Comparison of ENCODE assay signal across 28 cellular contexts in the genomic region with DNA sequence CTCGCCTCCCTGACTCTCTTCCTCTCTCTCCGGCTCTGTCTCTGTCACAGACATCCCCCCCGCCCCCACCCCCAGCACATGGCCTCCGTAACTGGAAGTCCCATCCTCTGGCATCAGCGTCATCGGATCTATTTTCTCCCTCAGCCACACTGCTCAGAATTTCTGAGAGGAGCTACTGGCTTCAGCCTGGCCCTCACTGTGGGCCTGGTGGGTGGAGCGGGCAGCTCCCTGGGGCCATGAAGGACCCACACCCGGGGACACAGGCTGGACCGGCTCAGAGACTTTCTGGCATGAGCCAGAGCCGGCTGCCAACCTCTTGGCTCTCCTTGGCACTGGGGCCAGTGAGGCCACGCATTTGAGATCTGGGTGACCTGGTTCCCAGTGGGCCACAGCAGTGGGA.
"Had no signal": no experiment of that assay in that cellular context is flagged by ENCODE, and none has a peak within 500 bp of the region (broad histone marks: within the 10 kb centered on the region; RNA-seq: fewer than 3 reads in every experiment).

No MANE protein-coding gene starts in this region.

- H3K36me3 ChIP-seq: colonic mucosa, left lung, vagina had no signal

- H3K36me3 Mint-ChIP-seq: activated CD8-positive, alpha-beta memory T cell treated with anti-CD3 and anti-CD28 coated beads, Interleukin-2, amount 10 ng/mL, durations not matched to agents 7 days and 5 days; activated naive CD4-positive, alpha-beta T cell treated with anti-CD3 and anti-CD28 coated beads, Interleukin-2, amount 50 U/mL, for 72 hours; stimulated activated memory B cell treated with anti-CD40 and anti-IgM and Interleukin-4, amounts not matched to agents 10 μg/mL and 1 μg/mL and 100 μg/mL, for 72 hours; type B pancreatic cell had no signal

- H3K9me3 Mint-ChIP-seq: activated T-cell treated with anti-CD3 and anti-CD28 coated beads, Interleukin-2, amount 50 U/mL, for 72 hours; T-helper 2 cell treated with Interferon-gamma antibody and Interleukin-4, amounts not matched to agents 5 μg/mL and 100 μg/mL, for 36 hours had no signal

- H3K4me1 Mint-ChIP-seq: activated B cell treated with CpG ODN at 0.5 μM for 24 hours; activated CD8-positive, alpha-beta memory T cell treated with anti-CD3 and anti-CD28 coated beads, Interleukin-2, amount 10 ng/mL, durations not matched to agents 7 days and 5 days; naive B cell; stimulated activated memory B cell treated with anti-CD40 and anti-IgM and Interleukin-4, amounts not matched to agents 10 μg/mL and 1 μg/mL and 100 μg/mL, for 72 hours; stimulated activated naive CD8-positive, alpha-beta T cell treated with anti-CD3 and anti-CD28 coated beads, Interleukin-15, amount 100 ng/mL, for 72 hours had no signal

- H3K27me3 ChIP-seq: colonic mucosa, vagina had no signal

- ATAC-seq: activated CD8-positive, alpha-beta memory T cell treated with anti-CD3 and anti-CD28 coated beads, Interleukin-2, amount 10 ng/mL, durations not matched to agents 7 days and 5 days; activated CD8-positive, alpha-beta T cell treated with anti-CD3 and anti-CD28 coated beads, Interleukin-2, amount 10 ng/mL, durations not matched to agents 7 days and 5 days; activated naive CD4-positive, alpha-beta T cell treated with anti-CD3 and anti-CD28 coated beads, Interleukin-2, amount 50 U/mL, for 72 hours; activated T-cell treated with anti-CD3 and anti-CD28 coated beads, Interleukin-2, amount 50 U/mL, for 72 hours; left lung; sciatic nerve; stimulated activated naive CD8-positive, alpha-beta T cell treated with anti-CD3 and anti-CD28 coated beads, Interleukin-15, amount 100 ng/mL, for 72 hours had no signal

- H3K27ac Mint-ChIP-seq: activated B cell treated with CpG ODN at 0.5 μM for 24 hours; activated CD8-positive, alpha-beta memory T cell treated with anti-CD3 and anti-CD28 coated beads, Interleukin-2, amount 10 ng/mL, durations not matched to agents 7 days and 5 days; activated CD8-positive, alpha-beta T cell treated with anti-CD3 and anti-CD28 coated beads, Interleukin-2, amount 10 ng/mL, durations not matched to agents 7 days and 5 days; activated naive CD4-positive, alpha-beta T cell treated with anti-CD3 and anti-CD28 coated beads, Interleukin-2, amount 50 U/mL, for 72 hours; activated T-cell treated with anti-CD3 and anti-CD28 coated beads, Interleukin-2, amount 50 U/mL, for 72 hours; naive B cell; stimulated activated memory B cell treated with anti-CD40 and anti-IgM and Interleukin-4, amounts not matched to agents 10 μg/mL and 1 μg/mL and 100 μg/mL, for 72 hours; stimulated activated naive CD8-positive, alpha-beta T cell treated with anti-CD3 and anti-CD28 coated beads, Interleukin-15, amount 100 ng/mL, for 72 hours; T-helper 2 cell treated with Interferon-gamma antibody and Interleukin-4, amounts not matched to agents 5 μg/mL and 100 μg/mL, for 36 hours; type B pancreatic cell had no signal

- H3K4me3 Mint-ChIP-seq: activated B cell treated with CpG ODN at 0.5 μM for 24 hours; activated CD8-positive, alpha-beta memory T cell treated with anti-CD3 and anti-CD28 coated beads, Interleukin-2, amount 10 ng/mL, durations not matched to agents 7 days and 5 days; activated CD8-positive, alpha-beta T cell treated with anti-CD3 and anti-CD28 coated beads, Interleukin-2, amount 10 ng/mL, durations not matched to agents 7 days and 5 days; activated T-cell treated with anti-CD3 and anti-CD28 coated beads, Interleukin-2, amount 50 U/mL, for 72 hours; naive B cell; stimulated activated memory B cell treated with anti-CD40 and anti-IgM and Interleukin-4, amounts not matched to agents 10 μg/mL and 1 μg/mL and 100 μg/mL, for 72 hours; stimulated activated naive CD8-positive, alpha-beta T cell treated with anti-CD3 and anti-CD28 coated beads, Interleukin-15, amount 100 ng/mL, for 72 hours; T-helper 2 cell treated with Interferon-gamma antibody and Interleukin-4, amounts not matched to agents 5 μg/mL and 100 μg/mL, for 36 hours; type B pancreatic cell had no signal

- H3K4me3 ChIP-seq: colonic mucosa, left lung, mucosa of descending colon, smooth muscle cell, vagina had no signal

- H3K4me2 ChIP-seq: smooth muscle cell had no signal

- H3K4me1 ChIP-seq: colonic mucosa, left lung, vagina had no signal

- H3K27ac ChIP-seq: colonic mucosa, left lung, vagina had no signal

- DNase-seq: activated B cell treated with CpG ODN at 0.5 μM for 24 hours; activated CD4-positive, alpha-beta T cell treated with anti-CD3 and anti-CD28 coated beads, Interleukin-2, amount 50 U/mL, for 1 hour; activated CD8-positive, alpha-beta memory T cell treated with anti-CD3 and anti-CD28 coated beads, Interleukin-2, amount 10 ng/mL, durations not matched to agents 7 days and 5 days; activated CD8-positive, alpha-beta T cell treated with anti-CD3 and anti-CD28 coated beads, Interleukin-2, amount 10 ng/mL, durations not matched to agents 7 days and 5 days; activated naive CD4-positive, alpha-beta T cell; activated T-cell treated with anti-CD3 and anti-CD28 coated beads, Interleukin-2, amount 50 U/mL, for 72 hours; colonic mucosa; effector CD8-positive, alpha-beta T cell; erythroblast; head of caudate nucleus; kidney glomerular epithelial cell; left lung; naive B cell; occipital lobe; stimulated activated CD4-positive, alpha-beta T cell treated with anti-CD3 and anti-CD28 coated beads, Interleukin-1b, Interleukin-23, amount 100 ng/mL, for 48 hours; stimulated activated CD4-positive, alpha-beta T cell treated with anti-CD3 and anti-CD28 coated beads, Interleukin-4, amount 100 ng/mL, for 4 hours; stimulated activated CD8-positive, alpha-beta memory T cell treated with anti-CD3 and anti-CD28 coated beads, Interleukin-4, amount 100 ng/mL, for 48 hours; stimulated activated naive CD8-positive, alpha-beta T cell treated with anti-CD3 and anti-CD28 coated beads, Interleukin-15, amount 100 ng/mL, for 72 hours; substantia nigra; T-helper 1 cell had no signal

- H3K9me3 ChIP-seq: colonic mucosa, left lung, mucosa of descending colon, vagina had no signal
